ENCODE assay signal across 8 cellular contexts in genomic region chr1:19582318-19582717, GRCh38.
DNase-seq lines count a peak whose midpoint lies in the region; TF ChIP-seq lines count a peak whose summit lies in the region.

No MANE protein-coding gene starts in this region.

- H3K14ac ChIP-seq in trophoblast cell (ENCODE audit: low read length) = no peak overlapping the region

- no peak overlapping the region for H2BK5ac ChIP-seq in trophoblast cell (ENCODE audit: low read depth, low read length, poor library complexity)

- H3K23ac ChIP-seq in trophoblast cell (ENCODE audit: low read length) = no peak overlapping the region

- no CpG with 5 or more reads among the region's 4 CpGs for WGBS in trophoblast cell (ENCODE audit: extremely low coverage, insufficient coverage, insufficient read length)

- no peak overlapping the region for H3K4ac ChIP-seq in trophoblast cell (ENCODE audit: low read depth, low read length)

- no peak overlapping the region for H3K9ac ChIP-seq in fibroblast of lung (ENCODE audit: insufficient read depth, low read length)
- no peak overlapping the region for H3K9ac ChIP-seq in trophoblast cell (ENCODE audit: low read length)

- no peak overlapping the region for H4K8ac ChIP-seq in trophoblast cell (ENCODE audit: low read depth, low read length)

- H2AK5ac ChIP-seq in trophoblast cell (ENCODE audit: low read length) = no peak overlapping the region

- H2BK12ac ChIP-seq in trophoblast cell (ENCODE audit: low read length) = no peak overlapping the region

- no peak overlapping the region for H2AFZ ChIP-seq in fibroblast of lung (ENCODE audit: low read length)
- H2AFZ ChIP-seq in trophoblast cell (ENCODE audit: insufficient read depth, low read length, poor library complexity) = no peak overlapping the region

- H3K79me1 ChIP-seq in trophoblast cell (ENCODE audit: low read length) = no peaks in the 10 kb centered on the region

- no peaks in the 10 kb centered on the region for H3K4me1 ChIP-seq in fibroblast of lung (ENCODE audit: control insufficient read depth, extremely low read depth, insufficient read depth, low read length)
- H3K4me1 ChIP-seq in trophoblast cell (ENCODE audit: control insufficient read depth in 1 of 2, insufficient read depth in 2 of 2, low read length in 2 of 2) = no peaks in the 10 kb centered on the region

- H3K27ac ChIP-seq in fibroblast of lung (ENCODE audit: insufficient read depth, low read length) (no peak overlapping the region), trophoblast cell (ENCODE audit: low read depth, low read length) (no peak overlapping the region)

- H3K4me2 ChIP-seq in fibroblast of lung (ENCODE audit: extremely low read depth, insufficient read depth, low read length) (no peak overlapping the region), trophoblast cell (ENCODE audit: low read length) (no peak overlapping the region)

- H3K9me3 ChIP-seq in fibroblast of lung (ENCODE audit: control insufficient read depth, insufficient read depth, low read depth, low read length) (no peaks in the 10 kb centered on the region), trophoblast cell (ENCODE audit: insufficient read depth, low read depth, low read length) (no peaks in the 10 kb centered on the region), MG63 (no peaks in the 10 kb centered on the region)

- H2BK120ac ChIP-seq in trophoblast cell (ENCODE audit: insufficient read depth, low read length, poor library complexity) = no peak overlapping the region

- no peak overlapping the region for H3K18ac ChIP-seq in trophoblast cell (ENCODE audit: low read length)

- H3K4me3 ChIP-seq in fibroblast of lung (replicated peaks in 1 of 4; ENCODE audit: control extremely low read depth in 1 of 4, insufficient read depth in 1 of 4, low read depth in 3 of 4, low read length in 4 of 4) = no peak overlapping the region
- no peak overlapping the region for H3K4me3 ChIP-seq in trophoblast cell (ENCODE audit: low read depth, low read length)
- no peak overlapping the region for H3K4me3 ChIP-seq in MG63

- H3K36me3 ChIP-seq in fibroblast of lung (ENCODE audit: control insufficient read depth, insufficient read depth, low read length) (no peaks in the 10 kb centered on the region), trophoblast cell (ENCODE audit: control insufficient read depth in 1 of 2, insufficient read depth in 2 of 2, low read length in 2 of 2) (no peaks in the 10 kb centered on the region), MG63 (no peaks in the 10 kb centered on the region)

- H3K79me2 ChIP-seq in fibroblast of lung (ENCODE audit: control insufficient read depth, insufficient read depth, low read length) (no peaks in the 10 kb centered on the region), trophoblast cell (ENCODE audit: control insufficient read depth, insufficient read depth, low read length, poor library complexity) (no peaks in the 10 kb centered on the region)

- no peak overlapping the region for H4K12ac ChIP-seq in trophoblast cell (ENCODE audit: low read depth, low read length)

- peak; percentile 17 to 43 for TF ChIP-seq CTCF in fibroblast of lung (conservative IDR thresholded peaks at IDR 0.05 in 1 of 2, IDR thresholded peaks at IDR 0.05 in 1 of 2; ENCODE audit: low read depth in 1 of 2, low read length in 2 of 2)

- DNase-seq in NCI-H187 (lab: John Stamatoyannopoulos, UW) = peak; percentile 4 to 40
- DNase-seq in NCI-H187 treated with DMSO at 0.1 percent for 48 hours (lab: John Stamatoyannopoulos, UW) = no peak
- DNase-seq in NCI-H69 (lab: John Stamatoyannopoulos, UW) = peak; percentile 28
- DNase-seq in activated CD8-positive, alpha-beta memory T cell treated with anti-CD3 and anti-CD28 coated beads, Interleukin-2, amount 50 U/mL, for 24 hours (ENCODE audit: extremely low read depth) = peak; percentile 49
- no peak for DNase-seq in fibroblast of lung (ENCODE audit: low read depth in 2 of 2)
- DNase-seq in trophoblast cell = peak; percentile 78 to 89
- DNase-seq in DMS114 treated with DMSO at 0.1 percent for 48 hours (lab: John Stamatoyannopoulos, UW; ENCODE audit: unreplicated experiment) = no peak
- DNase-seq in MG63 = no peak

- H4K20me1 ChIP-seq in fibroblast of lung (ENCODE audit: control insufficient read depth, extremely low read depth, insufficient read depth, low read length) = no peaks in the 10 kb centered on the region

- H4K91ac ChIP-seq in trophoblast cell (ENCODE audit: low read depth, low read length) = no peak overlapping the region

- H3K27me3 ChIP-seq in fibroblast of lung (ENCODE audit: control insufficient read depth, insufficient read depth, low read length) = peaks cover 3% of the 10 kb centered on the region
- no peaks in the 10 kb centered on the region for H3K27me3 ChIP-seq in trophoblast cell (ENCODE audit: insufficient read depth, low read length)
- no peaks in the 10 kb centered on the region for H3K27me3 ChIP-seq in MG63

Comparison
In these comparisons a context has a peak if more than half of its experiments do, and no peak if none do; other contexts are left out.
1. DNase-seq: peak in NCI-H187 (2 of 2), NCI-H69 (single experiment), activated CD8-positive, alpha-beta memory T cell treated with anti-CD3 and anti-CD28 coated beads, Interleukin-2, amount 50 U/mL, for 24 hours (single experiment) and trophoblast cell (2 of 2); none in NCI-H187 treated with DMSO at 0.1 percent for 48 hours (single experiment), fibroblast of lung (0 of 2), DMS114 treated with DMSO at 0.1 percent for 48 hours (single experiment) and MG63 (single experiment).